ENCODE assay signal across 1 cellular context in the genomic region with DNA sequence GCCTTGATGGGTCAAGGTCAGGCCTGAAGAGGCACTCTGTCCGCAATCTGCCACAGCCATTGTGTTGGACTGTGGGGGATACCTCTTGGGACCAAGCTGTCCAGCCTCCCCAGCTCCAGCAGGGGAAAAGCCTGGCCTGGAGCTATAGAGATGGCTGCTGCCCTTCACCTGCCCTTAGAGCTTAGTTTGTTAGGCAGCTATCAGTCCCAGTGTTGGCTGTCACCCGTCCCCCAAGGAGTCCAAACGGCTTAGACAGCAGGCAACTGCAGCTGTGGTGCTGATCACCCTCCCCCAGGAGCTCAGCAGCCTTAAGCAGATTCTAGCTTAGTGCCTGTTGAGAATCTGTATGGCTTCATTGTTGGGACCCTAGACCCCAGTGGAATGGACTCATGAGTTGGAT.
TF ChIP-seq lines count a peak whose summit lies in the region.

No MANE protein-coding gene starts in this region.

TF ChIP-seq in HepG2, 621 proteins besides CTCF, POLR2A, EP300 and RAD21 (continued from another document):
- TF ChIP-seq NFE2 (CRISPR knock-in tag; IDR thresholded peaks at IDR 0.05), result no peak
- TF ChIP-seq ZBTB33 (CRISPR knock-in tag; IDR thresholded peaks at IDR 0.05), result no peak
- TF ChIP-seq, protein P1, sequence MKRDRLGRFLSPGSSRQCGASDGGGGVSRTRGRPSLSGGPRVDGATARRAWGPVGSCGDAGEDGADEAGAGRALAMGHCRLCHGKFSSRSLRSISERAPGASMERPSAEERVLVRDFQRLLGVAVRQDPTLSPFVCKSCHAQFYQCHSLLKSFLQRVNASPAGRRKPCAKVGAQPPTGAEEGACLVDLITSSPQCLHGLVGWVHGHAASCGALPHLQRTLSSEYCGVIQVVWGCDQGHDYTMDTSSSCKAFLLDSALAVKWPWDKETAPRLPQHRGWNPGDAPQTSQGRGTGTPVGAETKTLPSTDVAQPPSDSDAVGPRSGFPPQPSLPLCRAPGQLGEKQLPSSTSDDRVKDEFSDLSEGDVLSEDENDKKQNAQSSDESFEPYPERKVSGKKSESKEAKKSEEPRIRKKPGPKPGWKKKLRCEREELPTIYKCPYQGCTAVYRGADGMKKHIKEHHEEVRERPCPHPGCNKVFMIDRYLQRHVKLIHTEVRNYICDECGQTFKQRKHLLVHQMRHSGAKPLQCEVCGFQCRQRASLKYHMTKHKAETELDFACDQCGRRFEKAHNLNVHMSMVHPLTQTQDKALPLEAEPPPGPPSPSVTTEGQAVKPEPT (CRISPR knock-in tag; IDR thresholded peaks at IDR 0.05; ENCODE audit: low read depth), result no peak
- TF ChIP-seq ZC3H4 (CRISPR knock-in tag; IDR thresholded peaks at IDR 0.05; ENCODE audit: borderline replicate concordance), result no peak
- TF ChIP-seq ZMYM2 (CRISPR knock-in tag; IDR thresholded peaks at IDR 0.05), result no peak
- no peak for TF ChIP-seq ZNF724P (CRISPR knock-in tag; IDR thresholded peaks at IDR 0.05; ENCODE audit: borderline replicate concordance)
TF ChIP-seq in HepG2: peak in this region for 0.
